Comparison of ENCODE assay signal across 9 cellular contexts in the genomic region with DNA sequence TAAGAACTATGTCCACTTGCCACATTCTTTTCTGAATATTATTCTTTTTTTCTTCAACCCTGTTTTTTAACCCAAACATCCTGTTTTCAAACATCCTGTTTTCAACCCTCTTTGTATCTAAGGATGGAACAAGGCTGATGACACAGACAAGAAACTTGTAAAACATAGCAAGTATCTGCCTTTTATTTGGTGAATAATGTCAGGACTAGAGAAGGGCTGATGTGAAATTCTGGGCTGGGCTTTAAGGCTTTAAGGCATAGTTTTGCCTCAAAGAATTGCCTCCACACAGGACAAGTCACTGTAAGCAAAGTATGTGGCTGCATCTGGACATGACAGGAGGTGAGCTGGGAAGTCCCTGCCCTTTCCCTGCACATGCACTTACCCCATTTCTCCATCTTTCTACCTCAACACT.
A peak's percentile ranks its signal among the peaks of the same experiment; 100 is the strongest.
DNase-seq lines count a peak whose midpoint lies in the region; ATAC-seq and TF ChIP-seq lines count a peak whose summit lies in the region.
"Had no signal": no experiment of that assay in that cellular context is flagged by ENCODE, and none has a peak within 500 bp of the region (broad histone marks: within the 10 kb centered on the region; RNA-seq: fewer than 3 reads in every experiment).

No MANE protein-coding gene starts in this region.

- no peaks in the 10 kb centered on the region for H3K79me2 ChIP-seq in ACC112 (ENCODE audit: control insufficient read depth, insufficient read depth, low read length, unreplicated experiment)

- no peaks in the 10 kb centered on the region for H3K27me3 ChIP-seq in ACC112 (ENCODE audit: insufficient read depth, low read length)

- H3K36me3 ChIP-seq in ACC112 (ENCODE audit: insufficient read depth, low read length), result no peaks in the 10 kb centered on the region

- peak overlapping the region; percentile 64 for H3K27ac ChIP-seq in ACC112 (ENCODE audit: low read depth, low read length)

- no peak overlapping the region for H3K4me3 ChIP-seq in ACC112 (ENCODE audit: low read depth, low read length)
- H3K4me3 ChIP-seq in choroid plexus epithelial cell (ENCODE audit: low read depth, low read length), result no peak overlapping the region

- peak overlapping the region; percentile 45 for H2AFZ ChIP-seq in ACC112 (ENCODE audit: low read length, unreplicated experiment)

- no peak for TF ChIP-seq CTCF in choroid plexus epithelial cell (conservative IDR thresholded peaks at IDR 0.05; ENCODE audit: low read depth, low read length)

- peaks cover 27% of the 10 kb centered on the region for H3K4me1 ChIP-seq in ACC112 (ENCODE audit: control insufficient read depth, insufficient read depth, low read length, unreplicated experiment)

- DNase-seq in choroid plexus epithelial cell (ENCODE audit: low read depth) (peak; percentile 65), NCI-H526 (lab: John Stamatoyannopoulos, UW) (no peak), LoVo (ENCODE audit: low spot score) (no peak)
- DNase-seq: NCI-H1436 had no signal

- ATAC-seq in GM18867 (IDR thresholded peaks at IDR 0.05; ENCODE audit: unreplicated experiment) (peak; percentile 30), HG03280 (IDR thresholded peaks at IDR 0.05; ENCODE audit: unreplicated experiment) (peak; percentile 31), GM21737 (IDR thresholded peaks at IDR 0.05; ENCODE audit: unreplicated experiment) (no peak), HG03025 (IDR thresholded peaks at IDR 0.05; ENCODE audit: low FRiP score, unreplicated experiment) (no peak)

Comparison
In these comparisons a context has a peak if more than half of its experiments do, and no peak if none do; other contexts are left out.
1. ATAC-seq: peak in GM18867 (single experiment) and HG03280 (single experiment); none in GM21737 (single experiment) and HG03025 (single experiment).